32 cellular contexts compared by ENCODE assay signal in genomic region chrX:49117597-49117996, GRCh38. TPM values are rescaled to one million over a fixed set of nuclear protein-coding genes. Genes with fewer than 3 reads are reported as not detected.
DNase-seq lines count a peak whose midpoint lies in the region; ATAC-seq and TF ChIP-seq lines count a peak whose summit lies in the region.
"Had no signal": no experiment of that assay in that cellular context is flagged by ENCODE, and none has a peak within 500 bp of the region (broad histone marks: within the 10 kb centered on the region; RNA-seq: fewer than 3 reads in every experiment).

No MANE protein-coding gene starts in this region.

- BruUV-seq in OCI-LY7 (replicated peaks; lab: Mats Ljungman, UMichigan), result no TSS peak

- H3K9me3 ChIP-seq in OCI-LY7 (ENCODE audit: low read length), result no peaks in the 10 kb centered on the region
- H3K9me3 ChIP-seq: ascending aorta, colonic mucosa, left lung, thoracic aorta had no signal

- no peak overlapping the region for H3K4me3 Mint-ChIP-seq in activated CD4-positive, alpha-beta T cell treated with anti-CD3 and anti-CD28 coated beads for 36 hours
- peak overlapping the region; percentile 80 for H3K4me3 Mint-ChIP-seq in activated naive CD8-positive, alpha-beta T cell treated with anti-CD3 and anti-CD28 coated beads, Interleukin-2, amount 10 ng/mL, durations not matched to agents 7 days and 5 days
- no peak overlapping the region for H3K4me3 Mint-ChIP-seq in activated naive CD8-positive, alpha-beta T cell treated with anti-CD3 and anti-CD28 coated beads, Interleukin-2, amount 50 U/mL, for 24 hours
- H3K4me3 Mint-ChIP-seq in effector memory CD8-positive, alpha-beta T cell, result peak overlapping the region; percentile 79 to 84
- H3K4me3 Mint-ChIP-seq: stimulated activated naive CD8-positive, alpha-beta T cell treated with anti-CD3 and anti-CD28 coated beads, Interleukin-15, Interleukin-2, amounts not matched to agents 100 ng/mL and 50 ng/mL, for 24 hours had no signal

- H3K9me2 ChIP-seq in OCI-LY7 (ENCODE audit: insufficient read depth, low read length), result no peaks in the 10 kb centered on the region

- H3K79me2 ChIP-seq in OCI-LY7 (ENCODE audit: insufficient read depth, low read depth, low read length), result peaks cover 2% of the 10 kb centered on the region; the same call in 1 of the 2 replicates

- H2AFZ ChIP-seq in OCI-LY7 (ENCODE audit: low read length), result no peak overlapping the region

- intact Hi-C loops in activated CD4-positive, alpha-beta T cell treated with anti-CD3 and anti-CD28 coated beads for 36 hours (cut with DNase I, micrococcal nuclease), result no loop called here
- intact Hi-C loops in OCI-LY7 (cut with micrococcal nuclease; ENCODE audit: unreplicated experiment), result no loop called here

- H3K4me1 Mint-ChIP-seq in activated CD4-positive, alpha-beta T cell treated with anti-CD3 and anti-CD28 coated beads for 36 hours, result peaks cover 11% of the 10 kb centered on the region
- peaks cover 16% of the 10 kb centered on the region for H3K4me1 Mint-ChIP-seq in activated naive CD8-positive, alpha-beta T cell treated with anti-CD3 and anti-CD28 coated beads, Interleukin-2, amount 10 ng/mL, durations not matched to agents 7 days and 5 days
- H3K4me1 Mint-ChIP-seq in activated naive CD8-positive, alpha-beta T cell treated with anti-CD3 and anti-CD28 coated beads, Interleukin-2, amount 50 U/mL, for 24 hours, result peaks cover 13% of the 10 kb centered on the region
- H3K4me1 Mint-ChIP-seq in effector memory CD8-positive, alpha-beta T cell (ENCODE audit: low read depth in 2 of 2), result peaks cover 21 to 24% of the 10 kb centered on the region in 2 donors

- peaks cover 31% of the 10 kb centered on the region for H3K36me3 ChIP-seq in OCI-LY7 (ENCODE audit: insufficient read depth, low read length)
- H3K36me3 ChIP-seq: colonic mucosa had no signal

- no peaks in the 10 kb centered on the region for H3K9me3 Mint-ChIP-seq in activated CD4-positive, alpha-beta T cell treated with anti-CD3 and anti-CD28 coated beads for 36 hours (ENCODE audit: low read depth)
- H3K9me3 Mint-ChIP-seq in activated naive CD8-positive, alpha-beta T cell treated with anti-CD3 and anti-CD28 coated beads, Interleukin-2, amount 10 ng/mL, durations not matched to agents 7 days and 5 days, result no peaks in the 10 kb centered on the region
- H3K9me3 Mint-ChIP-seq in activated naive CD8-positive, alpha-beta T cell treated with anti-CD3 and anti-CD28 coated beads, Interleukin-2, amount 50 U/mL, for 24 hours, result no peaks in the 10 kb centered on the region
- no peaks in the 10 kb centered on the region for H3K9me3 Mint-ChIP-seq in effector memory CD8-positive, alpha-beta T cell
- H3K9me3 Mint-ChIP-seq: activated naive CD4-positive, alpha-beta T cell treated with anti-CD3 and anti-CD28 coated beads, Interleukin-2, amount 50 U/mL, for 72 hours; stimulated activated naive CD8-positive, alpha-beta T cell treated with anti-CD3 and anti-CD28 coated beads, Interleukin-15, Interleukin-2, amounts not matched to agents 100 ng/mL and 50 ng/mL, for 24 hours had no signal

- H4K20me1 ChIP-seq in OCI-LY7 (ENCODE audit: insufficient read depth, low read length), result no peaks in the 10 kb centered on the region

- ATAC-seq in activated CD4-positive, alpha-beta T cell treated with anti-CD3 and anti-CD28 coated beads for 36 hours, result no peak
- ATAC-seq in activated naive CD8-positive, alpha-beta T cell treated with anti-CD3 and anti-CD28 coated beads, Interleukin-2, amount 10 ng/mL, durations not matched to agents 7 days and 5 days (ENCODE audit: low read depth), result no peak
- no peak for ATAC-seq in activated naive CD8-positive, alpha-beta T cell treated with anti-CD3 and anti-CD28 coated beads, Interleukin-2, amount 50 U/mL, for 24 hours
- ATAC-seq in effector memory CD8-positive, alpha-beta T cell (replicated peaks), result peak; percentile 37
- no peak for ATAC-seq in HG02678 (IDR thresholded peaks at IDR 0.05; ENCODE audit: unreplicated experiment)
- ATAC-seq: activated naive CD4-positive, alpha-beta T cell treated with anti-CD3 and anti-CD28 coated beads, Interleukin-2, amount 50 U/mL, for 72 hours; K562; left lung; Panc1; SK-N-SH treated with all-trans-retinoic acid at 6 μM for 48 hours had no signal

- H3K4me2 ChIP-seq in OCI-LY7 (ENCODE audit: low read length), result no peak overlapping the region

- H3K27ac ChIP-seq in OCI-LY7 (ENCODE audit: low read depth, low read length, poor library complexity, severe bottlenecking), result no peak overlapping the region
- H3K27ac ChIP-seq: ascending aorta, C4-2B, colonic mucosa, left lung, thoracic aorta had no signal

- no peak for DNase-seq in activated CD4-positive, alpha-beta T cell treated with anti-CD3 and anti-CD28 coated beads for 36 hours
- no peak for DNase-seq in activated CD4-positive, alpha-beta T cell treated with anti-CD3 and anti-CD28 coated beads for 48 hours
- DNase-seq in activated naive CD8-positive, alpha-beta T cell treated with anti-CD3 and anti-CD28 coated beads, Interleukin-2, amount 10 ng/mL, durations not matched to agents 7 days and 5 days, result no peak
- no peak for DNase-seq in activated naive CD8-positive, alpha-beta T cell treated with anti-CD3 and anti-CD28 coated beads, Interleukin-2, amount 50 U/mL, for 24 hours
- no peak for DNase-seq in effector memory CD8-positive, alpha-beta T cell
- DNase-seq in UCSD-AML1 (lab: John Stamatoyannopoulos, UW; ENCODE audit: unreplicated experiment) (no peak), OCI-LY7 (ENCODE audit: low spot score) (no peak)
- DNase-seq: 8988T; colonic mucosa; DND-41; effector CD4-positive, alpha-beta T cell; glutamatergic neuron; GOT3; islet precursor cell; left lung; mesenchymal stem cell; NCI-H1048; NCI-H2107; NCI-H345; NCI-H748 treated with DMSO at 0.1 percent for 48 hours; Right ventricle myocardium superior had no signal

- peaks cover 4% of the 10 kb centered on the region for H3K4me1 ChIP-seq in OCI-LY7 (ENCODE audit: insufficient read depth, low read length, poor library complexity, severe bottlenecking)
- H3K4me1 ChIP-seq: colonic mucosa had no signal

- CTCF ChIA-PET in activated CD4-positive, alpha-beta T cell treated with anti-CD3 and anti-CD28 coated beads for 36 hours (lab: Charles Lee), result no interaction called here
- CTCF ChIA-PET in OCI-LY7 (lab: Charles Lee; ENCODE audit: unreplicated experiment), result no interaction called here

- peaks cover 34% of the 10 kb centered on the region for H3K36me3 Mint-ChIP-seq in activated CD4-positive, alpha-beta T cell treated with anti-CD3 and anti-CD28 coated beads for 36 hours (ENCODE audit: low read depth)
- H3K36me3 Mint-ChIP-seq in activated naive CD8-positive, alpha-beta T cell treated with anti-CD3 and anti-CD28 coated beads, Interleukin-2, amount 10 ng/mL, durations not matched to agents 7 days and 5 days, result peaks cover 15% of the 10 kb centered on the region
- peaks cover 25% of the 10 kb centered on the region for H3K36me3 Mint-ChIP-seq in activated naive CD8-positive, alpha-beta T cell treated with anti-CD3 and anti-CD28 coated beads, Interleukin-2, amount 50 U/mL, for 24 hours (ENCODE audit: low read depth)
- H3K36me3 Mint-ChIP-seq in effector memory CD8-positive, alpha-beta T cell (ENCODE audit: insufficient read depth), result peaks cover 69% of the 10 kb centered on the region

- H3K27ac Mint-ChIP-seq in activated CD4-positive, alpha-beta T cell treated with anti-CD3 and anti-CD28 coated beads for 36 hours, result peak overlapping the region; percentile 69
- peak overlapping the region; percentile 94 for H3K27ac Mint-ChIP-seq in activated naive CD8-positive, alpha-beta T cell treated with anti-CD3 and anti-CD28 coated beads, Interleukin-2, amount 10 ng/mL, durations not matched to agents 7 days and 5 days
- no peak overlapping the region for H3K27ac Mint-ChIP-seq in activated naive CD8-positive, alpha-beta T cell treated with anti-CD3 and anti-CD28 coated beads, Interleukin-2, amount 50 U/mL, for 24 hours
- peak overlapping the region; percentile 77 to 80 for H3K27ac Mint-ChIP-seq in effector memory CD8-positive, alpha-beta T cell
- H3K27ac Mint-ChIP-seq: stimulated activated naive CD8-positive, alpha-beta T cell treated with anti-CD3 and anti-CD28 coated beads, Interleukin-15, Interleukin-2, amounts not matched to agents 100 ng/mL and 50 ng/mL, for 24 hours had no signal

- no peaks in the 10 kb centered on the region for H3K27me3 Mint-ChIP-seq in activated CD4-positive, alpha-beta T cell treated with anti-CD3 and anti-CD28 coated beads for 36 hours
- H3K27me3 Mint-ChIP-seq in activated naive CD8-positive, alpha-beta T cell treated with anti-CD3 and anti-CD28 coated beads, Interleukin-2, amount 10 ng/mL, durations not matched to agents 7 days and 5 days, result no peaks in the 10 kb centered on the region
- no peaks in the 10 kb centered on the region for H3K27me3 Mint-ChIP-seq in activated naive CD8-positive, alpha-beta T cell treated with anti-CD3 and anti-CD28 coated beads, Interleukin-2, amount 50 U/mL, for 24 hours
- H3K27me3 Mint-ChIP-seq in effector memory CD8-positive, alpha-beta T cell, result no peaks in the 10 kb centered on the region
- H3K27me3 Mint-ChIP-seq: stimulated activated naive CD8-positive, alpha-beta T cell treated with anti-CD3 and anti-CD28 coated beads, Interleukin-15, Interleukin-2, amounts not matched to agents 100 ng/mL and 50 ng/mL, for 24 hours had no signal

- POLR2A ChIA-PET in activated CD4-positive, alpha-beta T cell treated with anti-CD3 and anti-CD28 coated beads for 36 hours (lab: Charles Lee), result no interaction called here
- POLR2A ChIA-PET in activated naive CD8-positive, alpha-beta T cell treated with anti-CD3 and anti-CD28 coated beads, Interleukin-2, amount 10 ng/mL, durations not matched to agents 7 days and 5 days (lab: Charles Lee), result no interaction called here
- POLR2A ChIA-PET in OCI-LY7 (lab: Charles Lee), result no interaction called here

- no peak for TF ChIP-seq CTCF in OCI-LY7 (conservative IDR thresholded peaks at IDR 0.05; ENCODE audit: low read length)

- no peak overlapping the region for H3K4me3 ChIP-seq in OCI-LY7 (ENCODE audit: low read depth, low read length, poor library complexity, severe bottlenecking)
- H3K4me3 ChIP-seq: ascending aorta, colonic mucosa, K562, left lung, skin epidermis, thoracic aorta had no signal

RNA-seq across cellular contexts. Expression of gene GPKOW, which starts 5.9 kb away (rescaled TPM):
- 10 to 100 TPM; 17.8 to 21.2 TPM for total RNA-seq in activated CD4-positive, alpha-beta T cell treated with anti-CD3 and anti-CD28 coated beads for 36 hours
- 10 to 100 TPM; 27.5 to 27.6 TPM for total RNA-seq in activated naive CD8-positive, alpha-beta T cell treated with anti-CD3 and anti-CD28 coated beads, Interleukin-2, amount 10 ng/mL, durations not matched to agents 7 days and 5 days
- total RNA-seq in OCI-LY7 (2014; rRNA removed; shearing (Covaris generic)), result 18.8 and 27.5 TPM in 2 replicates
- 16.8 and 17.7 TPM in 2 replicates for total RNA-seq in OCI-LY7 (2022)

RNA-seq across cellular contexts. Expression of gene WDR45, which starts 37.9 kb away (rescaled TPM):
- total RNA-seq in activated CD4-positive, alpha-beta T cell treated with anti-CD3 and anti-CD28 coated beads for 36 hours, result 10 to 100 TPM; 22.4 to 23.9 TPM
- total RNA-seq in activated naive CD8-positive, alpha-beta T cell treated with anti-CD3 and anti-CD28 coated beads, Interleukin-2, amount 10 ng/mL, durations not matched to agents 7 days and 5 days, result 10 to 100 TPM; 53.4 to 55.1 TPM
- 32.4 and 37.6 TPM in 2 replicates for total RNA-seq in OCI-LY7 (2014; rRNA removed; shearing (Covaris generic))
- 46.2 and 48.7 TPM in 2 replicates for total RNA-seq in OCI-LY7 (2022)

RNA-seq across cellular contexts. Expression of gene PRAF2, which starts 43.8 kb away (rescaled TPM):
- total RNA-seq in activated CD4-positive, alpha-beta T cell treated with anti-CD3 and anti-CD28 coated beads for 36 hours, result 10 to 100 TPM in 1 of 2 experiments, 1 to 10 TPM in 1; 9.1 to 11.5 TPM
- total RNA-seq in activated naive CD8-positive, alpha-beta T cell treated with anti-CD3 and anti-CD28 coated beads, Interleukin-2, amount 10 ng/mL, durations not matched to agents 7 days and 5 days, result 10 to 100 TPM; 23.8 to 23.9 TPM
- total RNA-seq in OCI-LY7 (2014; rRNA removed; shearing (Covaris generic)), result 2.3 and 8.1 TPM in 2 replicates
- 17.5 and 20.3 TPM in 2 replicates for total RNA-seq in OCI-LY7 (2022)

RNA-seq across cellular contexts. Expression of gene MAGIX, which starts 45.0 kb away (rescaled TPM):
- 1 to 10 TPM in 1 of 2 experiments, under 1 TPM in 1; 0.49 to 1.3 TPM for total RNA-seq in activated CD4-positive, alpha-beta T cell treated with anti-CD3 and anti-CD28 coated beads for 36 hours
- 1 to 10 TPM in 1 of 2 experiments, under 1 TPM in 1; 0.91 to 1.1 TPM for total RNA-seq in activated naive CD8-positive, alpha-beta T cell treated with anti-CD3 and anti-CD28 coated beads, Interleukin-2, amount 10 ng/mL, durations not matched to agents 7 days and 5 days
- total RNA-seq in OCI-LY7 (2014; rRNA removed; shearing (Covaris generic)), result 0.85 and 1.0 TPM in 2 replicates
- total RNA-seq in OCI-LY7 (2022), result 1.1 and 1.7 TPM in 2 replicates
- total RNA-seq: HT1080 had no signal

RNA-seq across cellular contexts. Expression of gene PLP2, which starts 54.1 kb away (rescaled TPM):
- total RNA-seq in activated CD4-positive, alpha-beta T cell treated with anti-CD3 and anti-CD28 coated beads for 36 hours, result 100 to 1,000 TPM; 174 to 202 TPM
- total RNA-seq in activated naive CD8-positive, alpha-beta T cell treated with anti-CD3 and anti-CD28 coated beads, Interleukin-2, amount 10 ng/mL, durations not matched to agents 7 days and 5 days, result 10 to 100 TPM; 47.5 to 50.4 TPM
- total RNA-seq in OCI-LY7 (2014; rRNA removed; shearing (Covaris generic)), result 16.7 and 21.2 TPM in 2 replicates
- total RNA-seq in OCI-LY7 (2022), result 54.3 and 56.9 TPM in 2 replicates

Comparison
In these comparisons a context has a peak if more than half of its experiments do, and no peak if none do; other contexts are left out.
1. H3K4me3 Mint-ChIP-seq: peak in activated naive CD8-positive, alpha-beta T cell treated with anti-CD3 and anti-CD28 coated beads, Interleukin-2, amount 10 ng/mL, durations not matched to agents 7 days and 5 days (single experiment) and effector memory CD8-positive, alpha-beta T cell (2 of 2); none in activated CD4-positive, alpha-beta T cell treated with anti-CD3 and anti-CD28 coated beads for 36 hours (single experiment) and activated naive CD8-positive, alpha-beta T cell treated with anti-CD3 and anti-CD28 coated beads, Interleukin-2, amount 50 U/mL, for 24 hours (single experiment).